ENCODE assay signal across 18 cellular contexts in genomic region chr16:81527477-81528178, GRCh38.
DNase-seq lines count a peak whose midpoint lies in the region; ATAC-seq and TF ChIP-seq lines count a peak whose summit lies in the region.
"Had no signal": no experiment of that assay in that cellular context is flagged by ENCODE, and none has a peak within 500 bp of the region (broad histone marks: within the 10 kb centered on the region; RNA-seq: fewer than 3 reads in every experiment).

No MANE protein-coding gene starts in this region.

- H3K9me3 Mint-ChIP-seq in activated T-cell treated with anti-CD3 and anti-CD28 coated beads, Interleukin-2, amount 50 U/mL, for 72 hours, result no peaks in the 10 kb centered on the region
- H3K9me3 Mint-ChIP-seq in chondrocyte (ENCODE audit: low read depth) (no peaks in the 10 kb centered on the region), type B pancreatic cell (peaks cover 5% of the 10 kb centered on the region)

- H3K27ac ChIP-seq in muscle layer of duodenum (ENCODE audit: low read length) (peak overlapping the region; percentile 32), WERI-Rb-1 (no peak overlapping the region)

- H3K4me1 ChIP-seq in muscle layer of duodenum (ENCODE audit: control insufficient read depth in 1 of 2, insufficient read depth in 2 of 2, low read length in 2 of 2), result peaks cover 10 to 12% of the 10 kb centered on the region in 2 donors

- peaks cover 22% of the 10 kb centered on the region for H3K4me1 Mint-ChIP-seq in activated T-cell treated with anti-CD3 and anti-CD28 coated beads, Interleukin-2, amount 50 U/mL, for 72 hours (ENCODE audit: low read depth)
- H3K4me1 Mint-ChIP-seq in chondrocyte (ENCODE audit: low read depth), result peaks cover 38% of the 10 kb centered on the region
- H3K4me1 Mint-ChIP-seq in type B pancreatic cell (ENCODE audit: unreplicated experiment), result peaks cover 40% of the 10 kb centered on the region

- TF ChIP-seq CTCF in chondrocyte (IDR thresholded peaks at IDR 0.05), result no peak
- no peak for TF ChIP-seq CTCF in type B pancreatic cell (conservative IDR thresholded peaks at IDR 0.05)
- TF ChIP-seq CTCF in WERI-Rb-1 (IDR thresholded peaks at IDR 0.05; ENCODE audit: low read depth, low read length), result no peak

- H3K4me3 Mint-ChIP-seq in activated T-cell treated with anti-CD3 and anti-CD28 coated beads, Interleukin-2, amount 50 U/mL, for 72 hours, result peak overlapping the region in 1 of 2 donors; percentile 34
- H3K4me3 Mint-ChIP-seq in chondrocyte (ENCODE audit: unreplicated experiment) (no peak overlapping the region), type B pancreatic cell (peak overlapping the region; percentile 32)
- H3K4me3 Mint-ChIP-seq: CD4-positive, CD25-positive, alpha-beta regulatory T cell had no signal

- ATAC-seq in activated T-cell treated with anti-CD3 and anti-CD28 coated beads, Interleukin-2, amount 50 U/mL, for 72 hours (replicated peaks in 1 of 2), result no peak
- ATAC-seq: stimulated activated naive CD8-positive, alpha-beta T cell treated with anti-CD3 and anti-CD28 coated beads, Interleukin-15, Interleukin-2, amounts not matched to agents 100 U/mL and 50 U/mL, for 24 hours had no signal

- no peaks in the 10 kb centered on the region for H3K36me3 ChIP-seq in muscle layer of duodenum (ENCODE audit: control insufficient read depth in 1 of 2, insufficient read depth in 2 of 2, low read length in 2 of 2)
- H3K36me3 ChIP-seq in WERI-Rb-1, result no peaks in the 10 kb centered on the region
- H3K36me3 ChIP-seq: ascending aorta, uterus had no signal

- H3K27me3 ChIP-seq in muscle layer of duodenum (ENCODE audit: low read depth, low read length), result no peaks in the 10 kb centered on the region
- H3K27me3 ChIP-seq in WERI-Rb-1 (ENCODE audit: insufficient read depth, low read depth, severe bottlenecking), result no peaks in the 10 kb centered on the region
- H3K27me3 ChIP-seq: ascending aorta, uterus had no signal

- H3K36me3 Mint-ChIP-seq in activated T-cell treated with anti-CD3 and anti-CD28 coated beads, Interleukin-2, amount 50 U/mL, for 72 hours (ENCODE audit: insufficient read depth in 2 of 2), result peaks cover 2 to 5% of the 10 kb centered on the region in 2 donors
- H3K36me3 Mint-ChIP-seq in chondrocyte (ENCODE audit: low read depth), result peaks cover 3% of the 10 kb centered on the region
- H3K36me3 Mint-ChIP-seq in type B pancreatic cell, result peaks cover 21% of the 10 kb centered on the region

- H3K4me3 ChIP-seq in muscle layer of duodenum (ENCODE audit: low read depth in 1 of 2, low read length in 2 of 2) (no peak overlapping the region), WERI-Rb-1 (ENCODE audit: low read depth, low read length) (no peak overlapping the region)
- H3K4me3 ChIP-seq: ascending aorta, uterus had no signal

- peak overlapping the region; percentile 84 for H3K27ac Mint-ChIP-seq in activated T-cell treated with anti-CD3 and anti-CD28 coated beads, Interleukin-2, amount 50 U/mL, for 72 hours
- peak overlapping the region; percentile 93 for H3K27ac Mint-ChIP-seq in chondrocyte (ENCODE audit: unreplicated experiment)
- H3K27ac Mint-ChIP-seq in type B pancreatic cell, result peak overlapping the region; percentile 82

- no peaks in the 10 kb centered on the region for H3K9me3 ChIP-seq in muscle layer of duodenum (ENCODE audit: control insufficient read depth in 1 of 2, low read length in 2 of 2)
- H3K9me3 ChIP-seq in WERI-Rb-1 (ENCODE audit: severe bottlenecking), result no peaks in the 10 kb centered on the region
- H3K9me3 ChIP-seq: ascending aorta, uterus had no signal

- no peaks in the 10 kb centered on the region for H3K27me3 Mint-ChIP-seq in activated T-cell treated with anti-CD3 and anti-CD28 coated beads, Interleukin-2, amount 50 U/mL, for 72 hours (ENCODE audit: low read depth)
- H3K27me3 Mint-ChIP-seq in chondrocyte (ENCODE audit: low read depth) (no peaks in the 10 kb centered on the region), type B pancreatic cell (no peaks in the 10 kb centered on the region)
- H3K27me3 Mint-ChIP-seq: CD4-positive, CD25-positive, alpha-beta regulatory T cell; progenitor cell of endocrine pancreas had no signal

- DNase-seq in activated T-cell treated with anti-CD3 and anti-CD28 coated beads, Interleukin-2, amount 50 U/mL, for 72 hours, result no peak
- DNase-seq in activated T-cell treated with anti-CD3 and anti-CD28 coated beads for 4 hours (no peak), chondrocyte (ENCODE audit: low spot score) (no peak), type B pancreatic cell (ENCODE audit: extremely low spot score, unreplicated experiment) (no peak), HPDE6-E6E7 (ENCODE audit: extremely low spot score) (no peak), WERI-Rb-1 (no peak), NCI-H2081 (lab: John Stamatoyannopoulos, UW) (no peak)
- DNase-seq: activated gamma-delta T cell; CD4-positive, CD25-positive, alpha-beta regulatory T cell; hypothalamus; NCI-H1092; NCI-H2171; NCI-H82; stimulated activated naive CD8-positive, alpha-beta T cell treated with anti-CD3 and anti-CD28 coated beads, Interleukin-15, Interleukin-2, amounts not matched to agents 100 U/mL and 50 U/mL, for 24 hours had no signal
